24 cellular contexts compared by ENCODE assay signal in the genomic region with DNA sequence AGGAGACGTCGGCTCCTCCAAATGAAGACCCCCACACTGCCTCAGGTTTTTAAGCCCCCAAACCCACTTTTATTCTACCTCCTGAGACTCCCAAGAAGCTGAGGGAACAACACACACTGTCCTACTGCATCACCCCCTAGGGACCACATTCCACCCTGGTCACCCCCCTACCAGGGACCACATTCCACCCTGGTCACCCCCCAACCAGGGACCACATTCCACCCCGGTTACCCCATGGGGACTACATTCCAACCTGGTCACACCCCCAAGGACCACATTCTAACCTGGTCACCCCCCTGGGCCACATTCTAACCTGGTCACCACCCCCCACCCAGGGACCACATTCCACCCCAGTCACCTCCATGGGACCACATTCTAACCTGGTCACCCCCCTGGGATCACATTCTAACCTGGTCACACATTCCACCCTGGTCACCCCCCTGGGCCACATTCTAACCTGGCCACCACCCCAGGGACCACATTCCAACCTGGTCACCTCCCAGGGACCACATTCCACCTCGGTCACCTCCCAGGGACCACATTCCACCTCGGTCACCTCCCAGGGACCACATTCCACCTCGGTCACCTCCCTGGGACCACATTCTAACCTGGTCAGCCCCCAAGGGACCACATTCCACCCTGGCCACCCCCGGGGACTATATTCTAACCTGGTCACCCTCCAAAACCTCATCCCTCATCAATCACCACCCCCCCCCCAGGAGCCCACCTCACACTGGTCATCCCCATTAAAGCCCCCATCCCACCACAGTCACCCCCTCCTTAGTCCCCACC.
"Had no signal": no experiment of that assay in that cellular context is flagged by ENCODE, and none has a peak within 500 bp of the region (broad histone marks: within the 10 kb centered on the region; RNA-seq: fewer than 3 reads in every experiment).

No MANE protein-coding gene starts in this region.

- H3K27ac Mint-ChIP-seq: activated naive CD4-positive, alpha-beta T cell treated with anti-CD3 and anti-CD28 coated beads, Interleukin-2, amount 50 U/mL, for 72 hours; activated T-cell treated with anti-CD3 and anti-CD28 coated beads, Interleukin-2, amount 50 U/mL, for 24 hours; activated T-helper 17 cell treated with anti-CD3 and anti-CD28 coated beads, Interleukin-2, amount 50 U/mL, for 72 hours; effector memory CD8-positive, alpha-beta T cell; memory B cell; nephron progenitor cell; stimulated activated effector memory CD8-positive, alpha-beta T cell treated with anti-CD3 and anti-CD28 coated beads, Interleukin-12 subunit alpha, Interleukin-12 subunit beta, amount 100 ng/mL, for 72 hours; WTC11 had no signal

- H3K27ac ChIP-seq: ascending aorta, dorsolateral prefrontal cortex, esophagus squamous epithelium, gastrocnemius medialis, right lobe of liver, skin epidermis, transverse colon, uterus had no signal

- H3K4me1 Mint-ChIP-seq: activated T-helper 17 cell treated with anti-CD3 and anti-CD28 coated beads, Interleukin-2, amount 50 U/mL, for 72 hours; memory B cell; nephron progenitor cell; stimulated activated effector memory CD8-positive, alpha-beta T cell treated with anti-CD3 and anti-CD28 coated beads, Interleukin-12 subunit alpha, Interleukin-12 subunit beta, amount 100 ng/mL, for 72 hours; WTC11 had no signal

- H3K4me3 Mint-ChIP-seq: activated T-cell treated with anti-CD3 and anti-CD28 coated beads, Interleukin-2, amount 50 U/mL, for 24 hours; activated T-helper 17 cell treated with anti-CD3 and anti-CD28 coated beads, Interleukin-2, amount 50 U/mL, for 72 hours; effector memory CD8-positive, alpha-beta T cell; memory B cell; nephron progenitor cell; stimulated activated effector memory CD8-positive, alpha-beta T cell treated with anti-CD3 and anti-CD28 coated beads, Interleukin-12 subunit alpha, Interleukin-12 subunit beta, amount 100 ng/mL, for 72 hours; WTC11 had no signal

- H3K9me3 Mint-ChIP-seq: activated T-helper 17 cell treated with anti-CD3 and anti-CD28 coated beads, Interleukin-2, amount 50 U/mL, for 72 hours; effector memory CD8-positive, alpha-beta T cell; memory B cell; nephron progenitor cell; stimulated activated effector memory CD8-positive, alpha-beta T cell treated with anti-CD3 and anti-CD28 coated beads, Interleukin-12 subunit alpha, Interleukin-12 subunit beta, amount 100 ng/mL, for 72 hours had no signal

- ATAC-seq: activated naive CD4-positive, alpha-beta T cell treated with anti-CD3 and anti-CD28 coated beads, Interleukin-2, amount 50 U/mL, for 72 hours; activated T-helper 17 cell treated with anti-CD3 and anti-CD28 coated beads, Interleukin-2, amount 50 U/mL, for 72 hours; effector memory CD8-positive, alpha-beta T cell; gastrocnemius medialis; left ventricle myocardium superior; mucosa of descending colon; stimulated activated effector memory CD8-positive, alpha-beta T cell treated with anti-CD3 and anti-CD28 coated beads, Interleukin-12 subunit alpha, Interleukin-12 subunit beta, amount 100 ng/mL, for 72 hours; WTC11 had no signal

- H3K27me3 ChIP-seq: ascending aorta, dorsolateral prefrontal cortex, gastrocnemius medialis, right lobe of liver, transverse colon, uterus had no signal

- H3K4me3 ChIP-seq: ascending aorta, dorsolateral prefrontal cortex, esophagus squamous epithelium, gastrocnemius medialis, mucosa of descending colon, right lobe of liver, skin epidermis, transverse colon, uterus had no signal

- H3K36me3 Mint-ChIP-seq: memory B cell; stimulated activated effector memory CD8-positive, alpha-beta T cell treated with anti-CD3 and anti-CD28 coated beads, Interleukin-12 subunit alpha, Interleukin-12 subunit beta, amount 100 ng/mL, for 72 hours had no signal

- H3K36me3 ChIP-seq: ascending aorta, esophagus squamous epithelium, gastrocnemius medialis, right lobe of liver, transverse colon, uterus had no signal

- H3K9me3 ChIP-seq: ascending aorta, esophagus squamous epithelium, gastrocnemius medialis, mucosa of descending colon, right lobe of liver, transverse colon, uterus had no signal

- DNase-seq: activated CD8-positive, alpha-beta memory T cell treated with anti-CD3 and anti-CD28 coated beads for 24 hours; activated CD8-positive, alpha-beta memory T cell treated with anti-CD3 and anti-CD28 coated beads, Interleukin-2, amount 50 U/mL, for 4 hours; activated T-cell treated with anti-CD3 and anti-CD28 coated beads, Interleukin-2, amount 50 U/mL, for 24 hours; central memory CD4-positive, alpha-beta T cell; dorsolateral prefrontal cortex; effector memory CD8-positive, alpha-beta T cell; esophagus squamous epithelium; gastrocnemius medialis; hippocampal formation; left ventricle myocardium superior; mucosa of descending colon; nephron progenitor cell; right lobe of liver; stimulated activated CD4-positive, alpha-beta T cell treated with anti-CD3 and anti-CD28 coated beads, Interleukin-1b, Interleukin-23, amount 100 ng/mL, for 48 hours; T1000; transverse colon; uterus had no signal

- H3K27me3 Mint-ChIP-seq: activated T-cell treated with anti-CD3 and anti-CD28 coated beads, Interleukin-2, amount 50 U/mL, for 24 hours; activated T-helper 17 cell treated with anti-CD3 and anti-CD28 coated beads, Interleukin-2, amount 50 U/mL, for 72 hours; effector memory CD8-positive, alpha-beta T cell had no signal

- H3K4me1 ChIP-seq: ascending aorta, esophagus squamous epithelium, gastrocnemius medialis, right lobe of liver, transverse colon, uterus had no signal
